In the genomic region with DNA sequence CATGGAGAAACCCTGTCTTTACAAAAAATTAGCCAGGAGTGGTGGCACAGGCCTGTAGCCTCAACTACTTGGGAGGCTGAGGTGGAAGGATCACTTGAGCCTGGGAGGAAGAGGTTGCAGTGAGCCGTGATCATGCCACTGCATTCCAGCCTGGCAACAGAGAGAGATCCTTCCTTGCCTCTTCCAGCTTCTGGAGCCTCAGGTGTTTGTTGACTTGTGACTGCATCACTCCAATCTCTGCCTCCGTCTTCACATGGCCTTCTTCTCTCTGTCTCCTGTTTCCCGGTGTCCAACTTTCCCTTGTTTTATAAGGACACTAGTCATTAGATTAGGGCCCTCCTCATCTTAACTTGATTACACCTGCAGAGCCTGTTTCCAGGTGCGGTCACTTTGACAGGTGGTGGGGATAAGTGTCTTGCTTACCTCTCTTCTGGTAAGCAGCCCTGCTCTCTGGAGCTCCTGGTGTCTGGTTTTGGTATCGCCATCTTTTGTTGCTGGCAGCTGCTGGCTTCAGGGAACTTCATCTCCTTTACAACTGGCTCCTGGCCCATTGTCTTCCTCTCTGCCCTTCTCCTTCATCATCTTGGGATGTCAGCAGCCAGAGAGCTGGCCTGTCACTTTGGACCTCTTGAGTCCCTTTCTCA, we compare ENCODE assay signal across 10 cellular contexts. TPM values are rescaled to one million over a fixed set of nuclear protein-coding genes. Genes with fewer than 3 reads are reported as not detected.
DNase-seq lines count a peak whose midpoint lies in the region; ATAC-seq and TF ChIP-seq lines count a peak whose summit lies in the region.
"Had no signal": no experiment of that assay in that cellular context is flagged by ENCODE, and none has a peak within 500 bp of the region (broad histone marks: within the 10 kb centered on the region; RNA-seq: fewer than 3 reads in every experiment).

No MANE protein-coding gene starts in this region.

- H3K9ac ChIP-seq in HCT116 (ENCODE audit: low read length), result no peak overlapping the region

- H3K27ac ChIP-seq in HCT116 (ENCODE audit: low read depth, low read length) (no peak overlapping the region), RWPE1 (no peak overlapping the region), right lobe of liver (no peak overlapping the region)
- H3K27ac ChIP-seq: testis had no signal

- no TSS peak for BruUV-seq in HCT116 (replicated peaks; lab: Mats Ljungman, UMichigan)

- TF ChIP-seq CTCF in HCT116 (IDR thresholded peaks at IDR 0.05 in 2 of 3, conservative IDR thresholded peaks at IDR 0.05 in 1 of 3; ENCODE audit: borderline replicate concordance in 1 of 3, insufficient read depth in 1 of 3, low read depth in 2 of 3, low read length in 2 of 3) (peak in 2 of 3 experiments; percentile 53 to 59; a peak in 4 of 6 replicates), RWPE1 (conservative IDR thresholded peaks at IDR 0.05; ENCODE audit: low read depth) (peak; percentile 25), right lobe of liver (IDR thresholded peaks at IDR 0.05) (peak in 3 of 4 donors; percentile 14 to 24 (median 22))

- no peak overlapping the region for H2AFZ ChIP-seq in HCT116 (ENCODE audit: low read depth, low read length, poor library complexity, severe bottlenecking)

- no peak overlapping the region for H3K4me2 ChIP-seq in HCT116 (ENCODE audit: low read length)

- H3K4me3 ChIP-seq in HCT116 (replicated peaks in 1 of 2; ENCODE audit: low read depth in 1 of 2, low read length in 2 of 2) (no peak overlapping the region), right lobe of liver (no peak overlapping the region)
- H3K4me3 ChIP-seq: testis had no signal

- TF ChIP-seq POLR2A in HCT116 (IDR thresholded peaks at IDR 0.05; ENCODE audit: borderline replicate concordance, extremely low read depth, insufficient read depth, insufficient read length), result no peak
- TF ChIP-seq POLR2A in right lobe of liver (IDR thresholded peaks at IDR 0.05), result no peak

- WGBS in right lobe of liver (ENCODE audit: insufficient coverage, low coverage, low lambda C conversion rate, missing lambda C conversion rate), result 73% methylated on average over 4 of the region's 5 CpGs

- H3K9me2 ChIP-seq in HCT116 (ENCODE audit: insufficient read depth), result no peaks in the 10 kb centered on the region

- peak; percentile 12 to 67 (median 42) for DNase-seq in NCI-H1417 (lab: John Stamatoyannopoulos, UW)
- DNase-seq in NCI-H1417 treated with DMSO at 0.1 percent for 48 hours (lab: John Stamatoyannopoulos, UW), result no peak
- no peak for DNase-seq in HCT116 (ENCODE audit: low read depth, low spot score)
- DNase-seq in RWPE1 (ENCODE audit: low spot score), result no peak
- DNase-seq in right lobe of liver, result no peak
- DNase-seq in middle frontal gyrus (ENCODE audit: extremely low spot score, low spot score), result no peak
- DNase-seq in cerebellum (ENCODE audit: low spot score), result no peak
- DNase-seq: retina, testis had no signal

- CTCF ChIA-PET in HCT116 (lab: Charles Lee) (interaction anchor here (1.0 to 1.5 kb wide), 4 partner anchors 9 to 51 kb away, joined by 3 to 6 read pairs (median 3); partner anchors contain the start of gene USP2), RWPE1 (lab: Yijun Ruan, JAX) (interaction anchor here (0.5 to 1.6 kb wide), 3 partner anchors 42 to 85 kb away, joined by 3 read pairs; no protein-coding TSS in a partner anchor)

- ATAC-seq in HCT116 (peak; percentile 88), right lobe of liver (peak in 1 of 4 donors; percentile 34), HG02973 (IDR thresholded peaks at IDR 0.05; ENCODE audit: unreplicated experiment) (no peak)

- no peaks in the 10 kb centered on the region for H4K20me1 ChIP-seq in HCT116 (ENCODE audit: insufficient read depth)

- no peak for TF ChIP-seq RAD21 in HCT116 (IDR thresholded peaks at IDR 0.05; ENCODE audit: low read depth)

- H3K36me3 ChIP-seq in HCT116 (ENCODE audit: control insufficient read depth in 1 of 2, insufficient read depth in 2 of 2, low read length in 2 of 2), result no peaks in the 10 kb centered on the region
- no peaks in the 10 kb centered on the region for H3K36me3 ChIP-seq in right lobe of liver

- H3K9me3 ChIP-seq in HCT116 (ENCODE audit: control insufficient read depth in 1 of 2, insufficient read depth in 1 of 2, low read depth in 1 of 2, low read length in 2 of 2) (no peaks in the 10 kb centered on the region), right lobe of liver (no peaks in the 10 kb centered on the region)
- H3K9me3 ChIP-seq: testis had no signal

- intact Hi-C loops in HCT116 (cut with micrococcal nuclease) (no loop called here), right lobe of liver (cut with DNase I) (no loop called here)

- H3K79me2 ChIP-seq in HCT116 (ENCODE audit: insufficient read depth, low read length), result no peaks in the 10 kb centered on the region

- POLR2A ChIA-PET in HCT116 (lab: Charles Lee), result no interaction called here
- POLR2A ChIA-PET in RWPE1 (lab: Yijun Ruan, JAX; ENCODE audit: low non-redundant PET), result no interaction called here

- H3K4me1 ChIP-seq in HCT116 (ENCODE audit: control insufficient read depth in 1 of 2, insufficient read depth in 2 of 2, low read length in 2 of 2) (no peaks in the 10 kb centered on the region), right lobe of liver (no peaks in the 10 kb centered on the region)
- H3K4me1 ChIP-seq: testis had no signal

- RAD21 ChIA-PET in HCT116 (lab: Charles Lee; ENCODE audit: low non-redundant PET in 1 of 2, low total read pairs in 2 of 2, uncharacterized antibody in 2 of 2, unreplicated experiment in 2 of 2), result no interaction called here

- H3K27me3 ChIP-seq in HCT116 (ENCODE audit: insufficient read depth, low read length) (no peaks in the 10 kb centered on the region), right lobe of liver (no peaks in the 10 kb centered on the region)
- H3K27me3 ChIP-seq: testis had no signal

TF ChIP-seq in HCT116, 20 proteins besides CTCF, POLR2A, EP300 and RAD21:
- no peak for TF ChIP-seq SP1 (IDR thresholded peaks at IDR 0.05; ENCODE audit: low read depth)
- TF ChIP-seq CBX3 (IDR thresholded peaks at IDR 0.05; ENCODE audit: low read depth), result no peak
- TF ChIP-seq TCF7L2 (IDR thresholded peaks at IDR 0.05; ENCODE audit: borderline replicate concordance, extremely low read depth, insufficient read depth, insufficient read length), result no peak
- TF ChIP-seq YY1 (IDR thresholded peaks at IDR 0.05; ENCODE audit: extremely low read depth, insufficient replicate concordance, low read depth, low read length), result no peak
- no peak for TF ChIP-seq EZH2 (IDR thresholded peaks at IDR 0.05)
- TF ChIP-seq ELF1 (IDR thresholded peaks at IDR 0.05; ENCODE audit: borderline replicate concordance, low read depth), result no peak
- TF ChIP-seq CEBPB (IDR thresholded peaks at IDR 0.05; ENCODE audit: low read depth), result no peak
- no peak for TF ChIP-seq MAX (IDR thresholded peaks at IDR 0.05)
- no peak for TF ChIP-seq ATF3 (IDR thresholded peaks at IDR 0.05)
- TF ChIP-seq POLR2AphosphoS5 (IDR thresholded peaks at IDR 0.05; ENCODE audit: low read depth, low read length), result no peak
- TF ChIP-seq, protein P1, sequence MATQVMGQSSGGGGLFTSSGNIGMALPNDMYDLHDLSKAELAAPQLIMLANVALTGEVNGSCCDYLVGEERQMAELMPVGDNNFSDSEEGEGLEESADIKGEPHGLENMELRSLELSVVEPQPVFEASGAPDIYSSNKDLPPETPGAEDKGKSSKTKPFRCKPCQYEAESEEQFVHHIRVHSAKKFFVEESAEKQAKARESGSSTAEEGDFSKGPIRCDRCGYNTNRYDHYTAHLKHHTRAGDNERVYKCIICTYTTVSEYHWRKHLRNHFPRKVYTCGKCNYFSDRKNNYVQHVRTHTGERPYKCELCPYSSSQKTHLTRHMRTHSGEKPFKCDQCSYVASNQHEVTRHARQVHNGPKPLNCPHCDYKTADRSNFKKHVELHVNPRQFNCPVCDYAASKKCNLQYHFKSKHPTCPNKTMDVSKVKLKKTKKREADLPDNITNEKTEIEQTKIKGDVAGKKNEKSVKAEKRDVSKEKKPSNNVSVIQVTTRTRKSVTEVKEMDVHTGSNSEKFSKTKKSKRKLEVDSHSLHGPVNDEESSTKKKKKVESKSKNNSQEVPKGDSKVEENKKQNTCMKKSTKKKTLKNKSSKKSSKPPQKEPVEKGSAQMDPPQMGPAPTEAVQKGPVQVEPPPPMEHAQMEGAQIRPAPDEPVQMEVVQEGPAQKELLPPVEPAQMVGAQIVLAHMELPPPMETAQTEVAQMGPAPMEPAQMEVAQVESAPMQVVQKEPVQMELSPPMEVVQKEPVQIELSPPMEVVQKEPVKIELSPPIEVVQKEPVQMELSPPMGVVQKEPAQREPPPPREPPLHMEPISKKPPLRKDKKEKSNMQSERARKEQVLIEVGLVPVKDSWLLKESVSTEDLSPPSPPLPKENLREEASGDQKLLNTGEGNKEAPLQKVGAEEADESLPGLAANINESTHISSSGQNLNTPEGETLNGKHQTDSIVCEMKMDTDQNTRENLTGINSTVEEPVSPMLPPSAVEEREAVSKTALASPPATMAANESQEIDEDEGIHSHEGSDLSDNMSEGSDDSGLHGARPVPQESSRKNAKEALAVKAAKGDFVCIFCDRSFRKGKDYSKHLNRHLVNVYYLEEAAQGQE (IDR thresholded peaks at IDR 0.05; ENCODE audit: low read depth), result no peak
- TF ChIP-seq EGR1 (IDR thresholded peaks at IDR 0.05; ENCODE audit: low read depth), result no peak

RNA-seq across cellular contexts. Expression of gene USP2, which starts 8.2 kb away (rescaled TPM):
- 5.0 TPM for total RNA-seq in HCT116 (2021; ENCODE audit: unreplicated experiment)
- 3.6 and 4.0 TPM in 2 replicates for polyA plus RNA-seq in HCT116 (2012)
- 10 to 100 TPM in 2 of 6 experiments, 1 to 10 TPM in 4; 1.3 to 25.9 (median 4.6) TPM for total RNA-seq in right lobe of liver
- 1.1 TPM for total RNA-seq in cerebellum

RNA-seq across cellular contexts. Expression of gene THY1, which starts 33.2 kb away (rescaled TPM):
- total RNA-seq in HCT116 (2021; ENCODE audit: unreplicated experiment), result 1.1 TPM
- 0.04 and 0.05 TPM in 2 replicates for polyA plus RNA-seq in HCT116 (2012)
- total RNA-seq in right lobe of liver, result 1 to 10 TPM in 4 of 6 experiments, under 1 TPM in 2; 0.13 to 5.3 (median 2.1) TPM
- 22.5 TPM for total RNA-seq in cerebellum

RNA-seq across cellular contexts. Expression of gene MFRP, which starts 43.2 kb away (rescaled TPM):
- total RNA-seq in HCT116 (2021; ENCODE audit: unreplicated experiment) (not detected), right lobe of liver (not detected), cerebellum (not detected)
- not detected in 2 replicates for polyA plus RNA-seq in HCT116 (2012)
- total RNA-seq: testis had no signal

RNA-seq across cellular contexts. Expression of gene C1QTNF5, which starts 49.0 kb away (rescaled TPM):
- total RNA-seq in HCT116 (2021; ENCODE audit: unreplicated experiment) (not detected), right lobe of liver (1 to 10 TPM; 2.8 to 6.3 (median 4.8) TPM), cerebellum (3.4 TPM)
- not detected in 2 replicates for polyA plus RNA-seq in HCT116 (2012)

RNA-seq across cellular contexts. Expression of gene RNF26, which starts 55.4 kb away (rescaled TPM):
- total RNA-seq in HCT116 (2021; ENCODE audit: unreplicated experiment) (45.6 TPM), right lobe of liver (10 to 100 TPM; 12.9 to 18.1 (median 15.1) TPM), cerebellum (3.8 TPM)
- 49.8 and 55.4 TPM in 2 replicates for polyA plus RNA-seq in HCT116 (2012)

Comparison
In these comparisons a context has a peak if more than half of its experiments do, and no peak if none do; other contexts are left out.
1. DNase-seq: peak in NCI-H1417 (3 of 3); none in NCI-H1417 treated with DMSO at 0.1 percent for 48 hours (single experiment), HCT116 (single experiment), RWPE1 (single experiment), right lobe of liver (0 of 3), middle frontal gyrus (single experiment) and cerebellum (single experiment).
2. Peak in every context shown above with its lines, with median percentiles within 50 percentile points of each other: CTCF ChIP-seq.